Comparison of ENCODE assay signal across 1 cellular context in the genomic region with DNA sequence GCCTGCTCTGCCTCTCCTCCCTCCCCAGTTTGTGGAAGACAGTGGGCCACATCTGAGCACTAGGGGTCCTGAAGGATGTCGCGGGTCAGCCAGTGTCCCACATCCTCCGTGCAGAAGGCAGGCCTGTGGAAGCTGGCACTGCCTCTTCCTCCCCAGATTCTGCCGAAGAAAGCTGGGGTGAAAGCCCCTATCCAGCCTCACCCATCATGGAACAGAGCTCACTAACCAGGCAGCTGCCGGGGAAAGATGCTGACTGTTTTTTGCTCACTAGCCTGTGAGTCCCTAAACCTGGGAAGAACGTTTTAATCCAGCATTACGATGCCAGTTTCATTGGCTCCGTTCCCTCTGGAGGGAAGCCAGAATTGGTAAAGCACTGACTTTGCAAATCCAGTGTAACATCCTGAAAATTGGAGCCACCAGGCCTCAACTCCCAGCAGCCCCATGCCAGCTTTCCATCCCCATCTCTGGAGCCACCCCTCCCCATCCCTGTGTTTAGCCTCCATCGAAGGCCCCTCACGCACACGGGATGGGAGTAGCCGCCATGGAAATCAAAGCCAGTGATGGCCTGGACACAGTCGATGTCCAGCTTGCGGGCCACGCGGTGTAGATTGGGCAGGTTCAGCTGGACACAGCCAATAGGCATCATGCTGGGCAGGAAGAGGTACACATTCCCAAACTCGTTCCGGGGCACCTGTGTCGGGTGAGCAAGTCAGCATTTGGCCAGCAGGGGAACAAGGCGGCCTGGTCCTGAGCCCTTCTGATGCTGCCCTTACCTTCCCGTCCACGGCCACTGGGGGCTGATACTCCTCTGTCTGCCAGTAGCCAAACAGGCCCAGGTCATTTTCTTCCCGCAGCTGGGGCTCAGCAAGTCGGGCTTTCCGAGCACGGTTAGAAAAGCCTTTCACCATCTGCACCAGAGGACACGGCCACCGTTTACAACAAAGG.
TF ChIP-seq lines count a peak whose summit lies in the region.

No MANE protein-coding gene starts in this region.

TF ChIP-seq in IMR-90, 13 proteins besides CTCF, POLR2A, EP300 and RAD21 (continued from another document):
- TF ChIP-seq RFX5 (IDR thresholded peaks at IDR 0.05; ENCODE audit: low read depth, low read length) = no peak
- no peak for TF ChIP-seq MAFK (IDR thresholded peaks at IDR 0.05; ENCODE audit: low read depth, low read length)
- TF ChIP-seq BHLHE40 (IDR thresholded peaks at IDR 0.05; ENCODE audit: low read depth, low read length) = no peak
